In the genomic region with DNA sequence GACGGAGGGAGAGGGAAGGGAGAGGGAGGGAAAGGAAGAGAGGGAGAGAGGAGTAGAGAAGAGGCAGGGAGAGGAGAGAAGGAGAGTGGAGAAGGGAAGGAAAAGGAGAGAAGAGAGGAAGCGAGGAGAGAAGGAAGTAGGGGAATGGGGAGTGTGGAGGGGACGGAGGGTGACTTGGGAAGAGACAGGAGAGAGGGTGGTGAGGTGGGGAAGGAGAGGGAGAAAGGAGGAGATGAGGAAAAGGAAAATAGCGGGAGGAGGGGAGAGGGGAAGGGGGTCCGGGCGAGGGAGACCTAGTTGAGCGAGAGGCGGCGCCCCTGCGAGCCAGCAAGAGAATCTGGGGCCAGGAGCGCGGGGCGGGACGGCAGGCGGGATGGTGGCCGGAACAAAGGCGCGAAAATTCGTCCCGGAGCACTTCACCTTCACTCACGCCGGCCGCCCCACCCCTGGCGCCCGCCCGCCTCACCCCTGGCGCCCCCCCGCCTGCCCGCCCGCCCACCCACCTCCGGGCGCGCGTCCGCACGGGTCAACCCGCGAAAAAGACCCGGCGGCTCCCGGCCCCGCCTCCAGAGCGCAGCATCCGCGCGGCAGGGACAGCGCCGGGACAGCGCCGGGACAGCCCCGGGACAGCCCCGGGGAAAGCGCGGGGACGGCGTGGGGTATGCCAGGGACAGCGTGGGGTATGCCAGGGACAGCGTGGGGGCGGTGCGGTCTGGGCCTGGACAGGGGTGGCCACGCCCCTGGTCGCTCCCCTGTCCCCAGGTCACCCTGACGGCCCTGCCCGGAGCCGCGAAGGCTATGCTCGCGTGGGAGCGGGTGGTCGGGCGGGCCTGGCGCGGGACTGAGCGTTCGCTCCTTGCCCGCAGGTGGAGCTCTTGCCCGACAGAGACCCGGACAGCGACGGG, we compare ENCODE assay signal across 1 cellular context.
A peak's percentile ranks its signal among the peaks of the same experiment; 100 is the strongest.
TF ChIP-seq lines count a peak whose summit lies in the region.

No MANE protein-coding gene starts in this region.

TF ChIP-seq in HepG2, 621 proteins besides CTCF, POLR2A, EP300 and RAD21 (continued from another document and continues in another):
- no peak for TF ChIP-seq FOXP4 (CRISPR knock-in tag; IDR thresholded peaks at IDR 0.05)
- no peak for TF ChIP-seq KDM4B (CRISPR knock-in tag; IDR thresholded peaks at IDR 0.05)
- no peak for TF ChIP-seq ZBTB46 (CRISPR knock-in tag; IDR thresholded peaks at IDR 0.05; ENCODE audit: borderline replicate concordance)
- TF ChIP-seq ZBTB39 (CRISPR knock-in tag; IDR thresholded peaks at IDR 0.05), result no peak
- TF ChIP-seq SNAI1 (CRISPR knock-in tag; IDR thresholded peaks at IDR 0.05; ENCODE audit: borderline replicate concordance), result no peak
- TF ChIP-seq SALL2 (CRISPR knock-in tag; IDR thresholded peaks at IDR 0.05), result no peak
- no peak for TF ChIP-seq SKI (IDR thresholded peaks at IDR 0.05; ENCODE audit: partially characterized antibody)
- no peak for TF ChIP-seq JDP2 (CRISPR knock-in tag; IDR thresholded peaks at IDR 0.05; ENCODE audit: borderline replicate concordance)
- TF ChIP-seq, protein P1, sequence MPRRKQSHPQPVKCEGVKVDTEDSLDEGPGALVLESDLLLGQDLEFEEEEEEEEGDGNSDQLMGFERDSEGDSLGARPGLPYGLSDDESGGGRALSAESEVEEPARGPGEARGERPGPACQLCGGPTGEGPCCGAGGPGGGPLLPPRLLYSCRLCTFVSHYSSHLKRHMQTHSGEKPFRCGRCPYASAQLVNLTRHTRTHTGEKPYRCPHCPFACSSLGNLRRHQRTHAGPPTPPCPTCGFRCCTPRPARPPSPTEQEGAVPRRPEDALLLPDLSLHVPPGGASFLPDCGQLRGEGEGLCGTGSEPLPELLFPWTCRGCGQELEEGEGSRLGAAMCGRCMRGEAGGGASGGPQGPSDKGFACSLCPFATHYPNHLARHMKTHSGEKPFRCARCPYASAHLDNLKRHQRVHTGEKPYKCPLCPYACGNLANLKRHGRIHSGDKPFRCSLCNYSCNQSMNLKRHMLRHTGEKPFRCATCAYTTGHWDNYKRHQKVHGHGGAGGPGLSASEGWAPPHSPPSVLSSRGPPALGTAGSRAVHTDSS (CRISPR knock-in tag; conservative IDR thresholded peaks at IDR 0.05), result no peak
- TF ChIP-seq CSRNP2 (CRISPR knock-in tag; conservative IDR thresholded peaks at IDR 0.05; ENCODE audit: low read depth), result no peak
- TF ChIP-seq GABPB1 (CRISPR knock-in tag; IDR thresholded peaks at IDR 0.05), result peak; percentile 45; the same call in 1 of the 2 replicates
- TF ChIP-seq CENPBD1 (CRISPR knock-in tag; IDR thresholded peaks at IDR 0.05; ENCODE audit: borderline replicate concordance, low read depth), result no peak
- TF ChIP-seq ZNF800 (CRISPR knock-in tag; IDR thresholded peaks at IDR 0.05), result no peak
- no peak for TF ChIP-seq HOXA3 (CRISPR knock-in tag; IDR thresholded peaks at IDR 0.05)
- TF ChIP-seq, protein P2, sequence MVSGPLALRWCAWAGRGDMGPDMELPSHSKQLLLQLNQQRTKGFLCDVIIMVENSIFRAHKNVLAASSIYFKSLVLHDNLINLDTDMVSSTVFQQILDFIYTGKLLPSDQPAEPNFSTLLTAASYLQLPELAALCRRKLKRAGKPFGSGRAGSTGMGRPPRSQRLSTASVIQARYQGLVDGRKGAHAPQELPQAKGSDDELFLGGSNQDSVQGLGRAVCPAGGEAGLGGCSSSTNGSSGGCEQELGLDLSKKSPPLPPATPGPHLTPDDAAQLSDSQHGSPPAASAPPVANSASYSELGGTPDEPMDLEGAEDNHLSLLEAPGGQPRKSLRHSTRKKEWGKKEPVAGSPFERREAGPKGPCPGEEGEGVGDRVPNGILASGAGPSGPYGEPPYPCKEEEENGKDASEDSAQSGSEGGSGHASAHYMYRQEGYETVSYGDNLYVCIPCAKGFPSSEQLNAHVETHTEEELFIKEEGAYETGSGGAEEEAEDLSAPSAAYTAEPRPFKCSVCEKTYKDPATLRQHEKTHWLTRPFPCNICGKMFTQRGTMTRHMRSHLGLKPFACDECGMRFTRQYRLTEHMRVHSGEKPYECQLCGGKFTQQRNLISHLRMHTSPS (CRISPR knock-in tag; IDR thresholded peaks at IDR 0.05; ENCODE audit: low read depth), result no peak
- no peak for TF ChIP-seq HES4 (CRISPR knock-in tag; IDR thresholded peaks at IDR 0.05; ENCODE audit: borderline replicate concordance)
- no peak for TF ChIP-seq ZBED4 (CRISPR knock-in tag; IDR thresholded peaks at IDR 0.05; ENCODE audit: borderline replicate concordance)
- no peak for TF ChIP-seq ZBTB10 (CRISPR knock-in tag; IDR thresholded peaks at IDR 0.05; ENCODE audit: borderline replicate concordance)
- peak; percentile 39; the same call in 1 of the 2 replicates for TF ChIP-seq HDAC2 (CRISPR knock-in tag; IDR thresholded peaks at IDR 0.05)
- TF ChIP-seq, protein P3, sequence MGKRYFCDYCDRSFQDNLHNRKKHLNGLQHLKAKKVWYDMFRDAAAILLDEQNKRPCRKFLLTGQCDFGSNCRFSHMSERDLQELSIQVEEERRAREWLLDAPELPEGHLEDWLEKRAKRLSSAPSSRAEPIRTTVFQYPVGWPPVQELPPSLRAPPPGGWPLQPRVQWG (CRISPR knock-in tag; IDR thresholded peaks at IDR 0.05; ENCODE audit: borderline replicate concordance, low read depth), result no peak
- TF ChIP-seq ZNF773 (CRISPR knock-in tag; IDR thresholded peaks at IDR 0.05; ENCODE audit: borderline replicate concordance), result no peak
- TF ChIP-seq ZNF550 (CRISPR knock-in tag; IDR thresholded peaks at IDR 0.05; ENCODE audit: borderline replicate concordance), result no peak
- no peak for TF ChIP-seq ZNF354B (CRISPR knock-in tag; IDR thresholded peaks at IDR 0.05)
- no peak for TF ChIP-seq ZNF282 (IDR thresholded peaks at IDR 0.05; ENCODE audit: partially characterized antibody)
- no peak for TF ChIP-seq KMT2B (CRISPR knock-in tag; IDR thresholded peaks at IDR 0.05)
- TF ChIP-seq SATB2 (CRISPR knock-in tag; IDR thresholded peaks at IDR 0.05), result no peak
